7 cellular contexts compared by ENCODE assay signal in genomic region chr12:125048981-125049322, GRCh38. TPM values are rescaled to one million over a fixed set of nuclear protein-coding genes. Genes with fewer than 3 reads are reported as not detected.
DNase-seq lines count a peak whose midpoint lies in the region; ATAC-seq lines count a peak whose summit lies in the region.
"Not testable (repeated sequence)": the region's sequence is repeated elsewhere in the genome, so short reads cannot be mapped to it uniquely, and the experiment has no call there.

No MANE protein-coding gene starts in this region.

- H3K9me3 Mint-ChIP-seq in T-helper 1 cell treated with Interleukin-12 subunit alpha and Interleukin-12 subunit beta and Interleukin-4 antibody, amounts not matched to agents 30 μg/mL and 1 μg/mL, for 36 hours; naive thymus-derived CD8-positive, alpha-beta T cell; stimulated activated memory B cell treated with anti-CD40 and anti-IgM and Interleukin-4, amounts not matched to agents 10 μg/mL and 1 μg/mL and 100 μg/mL, for 72 hours: not testable (repeated sequence)

- not testable (repeated sequence) for H3K9me3 ChIP-seq in GM23248 (ENCODE audit: low read depth); adipocyte (ENCODE audit: control insufficient read depth, low read length); endocrine pancreas (ENCODE audit: control insufficient read depth, low read length); iPS-15b (ENCODE audit: control insufficient read depth, insufficient read depth, low read length)

- in situ Hi-C loops in GM23248 (cut with MboI), result not testable (repeated sequence)

- H3K4me1 ChIP-seq in GM23248 (ENCODE audit: insufficient read depth); adipocyte (ENCODE audit: control insufficient read depth, insufficient read depth, low read length); endocrine pancreas (ENCODE audit: control insufficient read depth, insufficient read depth, low read length); iPS-15b (ENCODE audit: control insufficient read depth, insufficient read depth, low read length): not testable (repeated sequence)

- H3K4me3 Mint-ChIP-seq in T-helper 1 cell treated with Interleukin-12 subunit alpha and Interleukin-12 subunit beta and Interleukin-4 antibody, amounts not matched to agents 30 μg/mL and 1 μg/mL, for 36 hours, result peak overlapping the region; percentile 90
- H3K4me3 Mint-ChIP-seq in naive thymus-derived CD8-positive, alpha-beta T cell, result peak overlapping the region; percentile 86 to 96 (median 89)
- peak overlapping the region; percentile 91 for H3K4me3 Mint-ChIP-seq in stimulated activated memory B cell treated with anti-CD40 and anti-IgM and Interleukin-4, amounts not matched to agents 10 μg/mL and 1 μg/mL and 100 μg/mL, for 72 hours

- H3K9ac ChIP-seq in GM23248; adipocyte (ENCODE audit: low read length): not testable (repeated sequence)
- H3K9ac ChIP-seq in endocrine pancreas (ENCODE audit: control insufficient read depth, insufficient read depth, low read length) (peak overlapping the region; percentile 8), iPS-15b (ENCODE audit: low read depth, low read length) (peak overlapping the region; percentile 37)

- ATAC-seq in naive thymus-derived CD8-positive, alpha-beta T cell; stimulated activated memory B cell treated with anti-CD40 and anti-IgM and Interleukin-4, amounts not matched to agents 10 μg/mL and 1 μg/mL and 100 μg/mL, for 72 hours: not testable (repeated sequence)

- peak overlapping the region; percentile 77 for H3K27ac Mint-ChIP-seq in T-helper 1 cell treated with Interleukin-12 subunit alpha and Interleukin-12 subunit beta and Interleukin-4 antibody, amounts not matched to agents 30 μg/mL and 1 μg/mL, for 36 hours
- peak overlapping the region; percentile 29 to 96 (median 87) for H3K27ac Mint-ChIP-seq in naive thymus-derived CD8-positive, alpha-beta T cell
- H3K27ac Mint-ChIP-seq in stimulated activated memory B cell treated with anti-CD40 and anti-IgM and Interleukin-4, amounts not matched to agents 10 μg/mL and 1 μg/mL and 100 μg/mL, for 72 hours, result peak overlapping the region; percentile 87

- DNase-seq in GM23248; adipocyte (ENCODE audit: low read depth); naive thymus-derived CD8-positive, alpha-beta T cell: not testable (repeated sequence)

- H3F3A ChIP-seq in GM23248 (ENCODE audit: insufficient read depth), result not testable (repeated sequence)

- POLR2A ChIA-PET in naive thymus-derived CD8-positive, alpha-beta T cell (lab: Charles Lee), result interaction anchor here (0.8 to 1.8 kb wide), 9 partner anchors 15 to 135 kb away, joined by 3 to 12 read pairs (median 4); partner anchors contain the start of genes AACS, BRI3BP and UBC

- H3K9me2 ChIP-seq in GM23248 (ENCODE audit: insufficient read depth), result not testable (repeated sequence)

- not testable (repeated sequence) for H3K27me3 ChIP-seq in GM23248 (replicated peaks; ENCODE audit: insufficient read depth); adipocyte (replicated peaks; ENCODE audit: control insufficient read depth, insufficient read depth, low read length); endocrine pancreas (ENCODE audit: control insufficient read depth, insufficient read depth, low read length); iPS-15b (ENCODE audit: control insufficient read depth, insufficient read depth, low read length)

- H3K79me2 ChIP-seq in GM23248 (ENCODE audit: insufficient read depth), result not testable (repeated sequence)

- not testable (repeated sequence) for H3K4me1 Mint-ChIP-seq in T-helper 1 cell treated with Interleukin-12 subunit alpha and Interleukin-12 subunit beta and Interleukin-4 antibody, amounts not matched to agents 30 μg/mL and 1 μg/mL, for 36 hours (ENCODE audit: low read depth)
- peaks cover 2 to 15% (median 8%) of the 10 kb centered on the region in 4 donors for H3K4me1 Mint-ChIP-seq in naive thymus-derived CD8-positive, alpha-beta T cell
- H3K4me1 Mint-ChIP-seq in stimulated activated memory B cell treated with anti-CD40 and anti-IgM and Interleukin-4, amounts not matched to agents 10 μg/mL and 1 μg/mL and 100 μg/mL, for 72 hours, result peaks cover 10% of the 10 kb centered on the region

- not testable (repeated sequence) for H3K36me3 Mint-ChIP-seq in T-helper 1 cell treated with Interleukin-12 subunit alpha and Interleukin-12 subunit beta and Interleukin-4 antibody, amounts not matched to agents 30 μg/mL and 1 μg/mL, for 36 hours (ENCODE audit: low read depth); naive thymus-derived CD8-positive, alpha-beta T cell; stimulated activated memory B cell treated with anti-CD40 and anti-IgM and Interleukin-4, amounts not matched to agents 10 μg/mL and 1 μg/mL and 100 μg/mL, for 72 hours

- H3K27me3 Mint-ChIP-seq in T-helper 1 cell treated with Interleukin-12 subunit alpha and Interleukin-12 subunit beta and Interleukin-4 antibody, amounts not matched to agents 30 μg/mL and 1 μg/mL, for 36 hours (ENCODE audit: low read depth); naive thymus-derived CD8-positive, alpha-beta T cell; stimulated activated memory B cell treated with anti-CD40 and anti-IgM and Interleukin-4, amounts not matched to agents 10 μg/mL and 1 μg/mL and 100 μg/mL, for 72 hours: not testable (repeated sequence)

- peak overlapping the region; percentile 99 for H2AFZ ChIP-seq in GM23248

- not testable (repeated sequence) for H3K36me3 ChIP-seq in GM23248 (ENCODE audit: low read depth); adipocyte (ENCODE audit: control insufficient read depth, insufficient read depth, low read length, severe bottlenecking); endocrine pancreas (ENCODE audit: control insufficient read depth, insufficient read depth, low read length); iPS-15b (ENCODE audit: control insufficient read depth, insufficient read depth, low read length)

- H3K4me3 ChIP-seq in GM23248 (peak overlapping the region; percentile 76), adipocyte (ENCODE audit: low read length) (peak overlapping the region; percentile 83), endocrine pancreas (ENCODE audit: control insufficient read depth, insufficient read depth, low read length) (peak overlapping the region; percentile 59), iPS-15b (ENCODE audit: low read depth, low read length) (peak overlapping the region; percentile 82)

- H3K4me2 ChIP-seq in GM23248 (ENCODE audit: unreplicated experiment), result peak overlapping the region; percentile 94

- H4K20me1 ChIP-seq in GM23248 (ENCODE audit: insufficient read depth), result not testable (repeated sequence)

- H3K27ac ChIP-seq in GM23248, result not testable (repeated sequence)

- 82% methylated on average over 14 to 16 of the region's 16 CpGs for WGBS in GM23248 (ENCODE audit: low coverage in 1 of 2, low lambda C conversion rate in 2 of 2, missing lambda C conversion rate in 2 of 2), 2 experiments

RNA-seq across cellular contexts. Expression of gene AACS, which starts 16.3 kb away (rescaled TPM):
- total RNA-seq in GM23248 (2014; rRNA removed; shearing (Covaris generic)), result 14.0 and 16.9 TPM in 2 replicates
- 14.7 and 15.5 TPM in 2 replicates for polyA plus RNA-seq in GM23248 (2016; fragmentation: Nextera tagmentation; extraction: Ambion mirVana)
- total RNA-seq in naive thymus-derived CD8-positive, alpha-beta T cell, result 10 to 100 TPM; 19.3 to 20.4 TPM
- polyA plus RNA-seq in naive thymus-derived CD8-positive, alpha-beta T cell, result 10 to 100 TPM in 2 of 3 donors, 1 to 10 TPM in 1; 7.4 to 17.2 (median 10.6) TPM

RNA-seq across cellular contexts. Expression of gene BRI3BP, which starts 55.5 kb away (rescaled TPM):
- 1.9 and 4.2 TPM in 2 replicates for total RNA-seq in GM23248 (2014; rRNA removed; shearing (Covaris generic))
- polyA plus RNA-seq in GM23248 (2016; fragmentation: Nextera tagmentation; extraction: Ambion mirVana), result 3.5 and 3.7 TPM in 2 replicates
- 1 to 10 TPM; 7.4 to 7.8 TPM for total RNA-seq in naive thymus-derived CD8-positive, alpha-beta T cell
- polyA plus RNA-seq in naive thymus-derived CD8-positive, alpha-beta T cell, result 1 to 10 TPM; 1.5 to 3.7 (median 2.3) TPM
